17 cellular contexts compared by ENCODE assay signal in the genomic region with DNA sequence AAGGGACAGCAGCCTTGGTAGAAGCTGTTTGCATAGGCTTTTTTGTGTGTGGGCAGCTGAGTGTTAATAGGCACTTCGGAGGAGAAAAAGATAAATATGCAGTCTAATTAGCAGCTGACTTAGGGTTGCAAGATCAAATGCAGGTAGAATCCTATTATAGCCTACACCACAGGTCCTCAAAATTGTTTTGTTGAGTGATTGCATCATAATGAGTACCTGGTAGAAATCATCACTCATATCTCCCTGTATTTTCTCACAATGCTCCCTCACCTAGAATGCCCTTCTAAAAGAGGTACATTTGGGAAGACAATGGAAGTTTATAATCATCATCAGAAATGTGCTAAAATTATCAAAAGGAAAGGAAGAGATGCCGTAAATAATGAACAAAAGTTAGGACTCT. TPM values are rescaled to one million over a fixed set of nuclear protein-coding genes. Genes with fewer than 3 reads are reported as not detected.
"Had no signal": no experiment of that assay in that cellular context is flagged by ENCODE, and none has a peak within 500 bp of the region (broad histone marks: within the 10 kb centered on the region; RNA-seq: fewer than 3 reads in every experiment).

No MANE protein-coding gene starts in this region.

- DNase-seq: activated CD4-positive, alpha-beta T cell treated with anti-CD3 and anti-CD28 coated beads for 4 hours; activated CD8-positive, alpha-beta T cell treated with anti-CD3 and anti-CD28 coated beads for 36 hours; activated effector memory CD4-positive, alpha-beta T cell treated with Interleukin-2 at 50 U/mL for 16 hours; activated naive CD4-positive, alpha-beta T cell treated with anti-CD3 and anti-CD28 coated beads, Interleukin-2, amount 50 U/mL, for 16 hours; activated T-cell treated with anti-CD3 and anti-CD28 coated beads, Interleukin-2, amount 50 U/mL, for 4 hours; adrenal gland; erythroblast; gastrocnemius medialis; heart left ventricle; immature natural killer cell; mesendoderm; stimulated activated naive CD8-positive, alpha-beta T cell treated with anti-CD3 and anti-CD28 coated beads, Interleukin-15, Interleukin-2, amounts not matched to agents 100 U/mL and 50 U/mL, for 24 hours; trophoblast cell had no signal

RNA-seq across cellular contexts. Expression of a gene that starts 35.6 kb away (rescaled TPM):
- total RNA-seq: gastrocnemius medialis; natural killer cell treated with Interleukin-12 subunit alpha and Interleukin-12 subunit beta and Interleukin-15 and Interleukin-18, amount 100 ng/mL, for 72 hours; omental fat pad; pulmonary artery endothelial cell; sciatic nerve had no signal
